ENCODE assay signal across 20 cellular contexts in the genomic region with DNA sequence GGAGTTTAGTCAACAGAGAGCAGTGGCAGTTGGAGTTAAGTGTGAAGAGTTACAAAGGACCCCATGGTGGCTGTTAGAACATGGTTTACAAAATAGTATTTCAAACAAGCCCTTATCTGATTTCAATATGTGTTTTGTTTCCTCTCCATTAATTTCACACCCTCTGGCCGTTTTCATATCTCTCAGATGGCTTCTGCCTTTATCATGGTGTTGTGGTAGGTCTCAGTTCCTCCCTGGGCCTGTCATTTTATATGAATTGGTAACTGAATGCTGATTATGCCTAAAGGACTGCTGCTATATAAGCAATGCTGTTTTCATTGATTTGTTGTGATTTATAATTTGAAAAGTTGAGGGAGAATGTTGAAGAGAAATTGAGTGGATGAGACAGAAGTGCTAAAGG.
"Had no signal": no experiment of that assay in that cellular context is flagged by ENCODE, and none has a peak within 500 bp of the region (broad histone marks: within the 10 kb centered on the region; RNA-seq: fewer than 3 reads in every experiment).

No MANE protein-coding gene starts in this region.

- H3K9me3 ChIP-seq: heart left ventricle, left ventricle myocardium inferior, mucosa of descending colon, ovary, testis, upper lobe of left lung had no signal

- ATAC-seq: activated CD8-positive, alpha-beta memory T cell treated with anti-CD3 and anti-CD28 coated beads, Interleukin-2, amount 10 ng/mL, durations not matched to agents 7 days and 5 days; activated T-helper 17 cell treated with anti-CD3 and anti-CD28 coated beads, Interleukin-2, amount 50 U/mL, for 72 hours; effector memory CD8-positive, alpha-beta T cell; heart left ventricle; mucosa of descending colon; sciatic nerve; stimulated activated memory B cell treated with anti-CD40 and anti-IgM and Interleukin-4, amounts not matched to agents 10 μg/mL and 1 μg/mL and 100 μg/mL, for 72 hours; T-helper 17 cell had no signal

- DNase-seq: activated CD4-positive, alpha-beta memory T cell treated with anti-CD3 and anti-CD28 coated beads for 36 hours; activated CD8-positive, alpha-beta memory T cell treated with anti-CD3 and anti-CD28 coated beads, Interleukin-2, amount 10 ng/mL, durations not matched to agents 7 days and 5 days; activated naive CD4-positive, alpha-beta T cell; activated naive CD8-positive, alpha-beta T cell treated with anti-CD3 and anti-CD28 coated beads for 36 hours; amniotic stem cell; effector memory CD8-positive, alpha-beta T cell; heart left ventricle; left ventricle myocardium inferior; mucosa of descending colon; naive B cell; ovary; stimulated activated CD4-positive, alpha-beta T cell treated with anti-CD3 and anti-CD28 coated beads, Interleukin-4, amount 100 ng/mL, for 24 hours; T-helper 17 cell; testis; upper lobe of left lung had no signal

- H3K4me3 ChIP-seq: heart left ventricle, left ventricle myocardium inferior, mucosa of descending colon, ovary, testis, upper lobe of left lung had no signal

- H3K27ac ChIP-seq: heart left ventricle, left ventricle myocardium inferior, ovary, testis, upper lobe of left lung, VCaP had no signal

- H3K36me3 ChIP-seq: heart left ventricle, left ventricle myocardium inferior, ovary, upper lobe of left lung had no signal

- H3K27me3 Mint-ChIP-seq: activated CD4-positive, alpha-beta memory T cell treated with anti-CD3 and anti-CD28 coated beads for 36 hours; activated CD8-positive, alpha-beta memory T cell treated with anti-CD3 and anti-CD28 coated beads, Interleukin-2, amount 10 ng/mL, durations not matched to agents 7 days and 5 days; effector memory CD8-positive, alpha-beta T cell; stimulated activated memory B cell treated with anti-CD40 and anti-IgM and Interleukin-4, amounts not matched to agents 10 μg/mL and 1 μg/mL and 100 μg/mL, for 72 hours; T-helper 17 cell had no signal

- H3K4me1 ChIP-seq: heart left ventricle, left ventricle myocardium inferior, testis, upper lobe of left lung had no signal

- H3K4me1 Mint-ChIP-seq: activated CD8-positive, alpha-beta memory T cell treated with anti-CD3 and anti-CD28 coated beads, Interleukin-2, amount 10 ng/mL, durations not matched to agents 7 days and 5 days; activated naive CD8-positive, alpha-beta T cell treated with anti-CD3 and anti-CD28 coated beads for 36 hours; activated T-helper 17 cell treated with anti-CD3 and anti-CD28 coated beads, Interleukin-2, amount 50 U/mL, for 72 hours; naive B cell; stimulated activated memory B cell treated with anti-CD40 and anti-IgM and Interleukin-4, amounts not matched to agents 10 μg/mL and 1 μg/mL and 100 μg/mL, for 72 hours; T-helper 17 cell had no signal

- H3K9me3 Mint-ChIP-seq: activated T-helper 17 cell treated with anti-CD3 and anti-CD28 coated beads, Interleukin-2, amount 50 U/mL, for 72 hours had no signal

- H3K36me3 Mint-ChIP-seq: activated CD4-positive, alpha-beta memory T cell treated with anti-CD3 and anti-CD28 coated beads for 36 hours; activated CD8-positive, alpha-beta memory T cell treated with anti-CD3 and anti-CD28 coated beads, Interleukin-2, amount 10 ng/mL, durations not matched to agents 7 days and 5 days; activated naive CD8-positive, alpha-beta T cell treated with anti-CD3 and anti-CD28 coated beads for 36 hours; naive B cell; stimulated activated memory B cell treated with anti-CD40 and anti-IgM and Interleukin-4, amounts not matched to agents 10 μg/mL and 1 μg/mL and 100 μg/mL, for 72 hours had no signal

- FAIRE-seq: frontal cortex had no signal

- H3K27ac Mint-ChIP-seq: activated CD4-positive, alpha-beta memory T cell treated with anti-CD3 and anti-CD28 coated beads for 36 hours; activated CD8-positive, alpha-beta memory T cell treated with anti-CD3 and anti-CD28 coated beads, Interleukin-2, amount 10 ng/mL, durations not matched to agents 7 days and 5 days; activated naive CD8-positive, alpha-beta T cell treated with anti-CD3 and anti-CD28 coated beads for 36 hours; activated T-helper 17 cell treated with anti-CD3 and anti-CD28 coated beads, Interleukin-2, amount 50 U/mL, for 72 hours; effector memory CD8-positive, alpha-beta T cell; stimulated activated memory B cell treated with anti-CD40 and anti-IgM and Interleukin-4, amounts not matched to agents 10 μg/mL and 1 μg/mL and 100 μg/mL, for 72 hours; T-helper 17 cell had no signal

- H3K27me3 ChIP-seq: heart left ventricle, ovary, testis, upper lobe of left lung had no signal

- H3K4me3 Mint-ChIP-seq: activated CD4-positive, alpha-beta memory T cell treated with anti-CD3 and anti-CD28 coated beads for 36 hours; activated CD8-positive, alpha-beta memory T cell treated with anti-CD3 and anti-CD28 coated beads, Interleukin-2, amount 10 ng/mL, durations not matched to agents 7 days and 5 days; activated naive CD8-positive, alpha-beta T cell treated with anti-CD3 and anti-CD28 coated beads for 36 hours; activated T-helper 17 cell treated with anti-CD3 and anti-CD28 coated beads, Interleukin-2, amount 50 U/mL, for 72 hours; effector memory CD8-positive, alpha-beta T cell; naive B cell; stimulated activated memory B cell treated with anti-CD40 and anti-IgM and Interleukin-4, amounts not matched to agents 10 μg/mL and 1 μg/mL and 100 μg/mL, for 72 hours; T-helper 17 cell had no signal
